20 cellular contexts compared by ENCODE assay signal in the genomic region with DNA sequence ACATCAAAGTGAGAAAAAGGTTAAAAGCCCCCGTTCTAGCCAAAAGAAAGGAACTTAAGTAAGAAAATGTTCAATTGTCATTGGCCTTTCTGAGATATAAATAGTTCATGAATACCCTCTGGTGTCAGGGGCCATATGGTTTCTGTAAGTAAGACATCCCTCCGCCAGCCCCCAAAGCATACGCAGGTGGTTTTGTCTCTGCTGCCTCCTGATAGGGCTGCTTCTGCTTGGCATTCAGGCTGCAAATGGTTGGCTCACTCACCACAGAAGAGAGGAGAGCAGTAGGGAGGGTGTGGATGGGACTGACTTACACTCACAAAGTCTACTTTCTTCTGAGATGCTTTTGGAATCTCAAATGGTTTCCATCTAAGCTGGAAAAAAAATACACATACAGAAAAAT. TPM values are rescaled to one million over a fixed set of nuclear protein-coding genes. Genes with fewer than 3 reads are reported as not detected.
DNase-seq lines count a peak whose midpoint lies in the region; ATAC-seq and TF ChIP-seq lines count a peak whose summit lies in the region.
"Had no signal": no experiment of that assay in that cellular context is flagged by ENCODE, and none has a peak within 500 bp of the region (broad histone marks: within the 10 kb centered on the region; RNA-seq: fewer than 3 reads in every experiment).

No MANE protein-coding gene starts in this region.

- H4K20me1 ChIP-seq in osteoblast (ENCODE audit: insufficient read depth, low read length): no peaks in the 10 kb centered on the region

- DNase-seq in NCI-H2227 (lab: John Stamatoyannopoulos, UW; ENCODE audit: unreplicated experiment) (peak; percentile 36), NCI-H2227 treated with DMSO at 0.1 percent for 48 hours (lab: John Stamatoyannopoulos, UW) (no peak), NCI-H524 treated with DMSO at 0.1 percent for 48 hours (lab: John Stamatoyannopoulos, UW) (peak; percentile 76), WERI-Rb-1 (peak; percentile 40), osteoblast (ENCODE audit: insufficient read length, low spot score, missing footprints) (peak; percentile 36), mucosa of descending colon (no peak), LoVo (ENCODE audit: low spot score) (no peak), NCI-H748 treated with DMSO at 0.1 percent for 48 hours (lab: John Stamatoyannopoulos, UW) (no peak)
- DNase-seq: AML-193, GDM1, GM23248, HCEC 1CT, NCI-H1105, NCI-H345, NCI-H526 treated with DMSO at 0.1 percent for 48 hours, PC-3, RPMI8226, SHP77 treated with DMSO at 0.1 percent for 48 hours had no signal

- ATAC-seq in mucosa of descending colon: no peak
- ATAC-seq: K562, PC-3 had no signal

- H3K4me1 ChIP-seq in osteoblast (ENCODE audit: insufficient read depth, low read length) (no peaks in the 10 kb centered on the region), mucosa of descending colon (ENCODE audit: low read depth) (no peaks in the 10 kb centered on the region)

- H3K9me3 ChIP-seq in WERI-Rb-1 (ENCODE audit: severe bottlenecking) (no peaks in the 10 kb centered on the region), osteoblast (ENCODE audit: low read depth, low read length) (no peaks in the 10 kb centered on the region), mucosa of descending colon (no peaks in the 10 kb centered on the region)

- TF ChIP-seq CTCF in WERI-Rb-1 (IDR thresholded peaks at IDR 0.05; ENCODE audit: low read depth, low read length): no peak
- TF ChIP-seq CTCF in osteoblast (IDR thresholded peaks at IDR 0.05; ENCODE audit: extremely low read depth, low read depth, low read length): no peak
- no peak for TF ChIP-seq CTCF in mucosa of descending colon (IDR thresholded peaks at IDR 0.05)

- H3K27ac ChIP-seq in WERI-Rb-1 (peak overlapping the region; percentile 49), osteoblast (ENCODE audit: low read depth, low read length) (no peak overlapping the region)
- H3K27ac ChIP-seq: 22Rv1, GM23248 had no signal

- no peaks in the 10 kb centered on the region for H3K79me2 ChIP-seq in osteoblast (ENCODE audit: insufficient read depth, low read length)

- no peaks in the 10 kb centered on the region for H3K36me3 ChIP-seq in WERI-Rb-1
- H3K36me3 ChIP-seq in osteoblast (ENCODE audit: insufficient read depth, low read length): no peaks in the 10 kb centered on the region
- H3K36me3 ChIP-seq in mucosa of descending colon (ENCODE audit: low read depth): no peaks in the 10 kb centered on the region

- H3K27me3 ChIP-seq in WERI-Rb-1 (ENCODE audit: insufficient read depth, low read depth, severe bottlenecking) (no peaks in the 10 kb centered on the region), osteoblast (ENCODE audit: insufficient read depth, low read length) (no peaks in the 10 kb centered on the region)

- intact Hi-C loops in mucosa of descending colon (cut with DNase I, micrococcal nuclease): no loop called here

- no peak overlapping the region for H3K4me3 ChIP-seq in WERI-Rb-1 (ENCODE audit: low read depth, low read length)
- H3K4me3 ChIP-seq in osteoblast (ENCODE audit: insufficient read depth, low read length): no peak overlapping the region
- H3K4me3 ChIP-seq in mucosa of descending colon: no peak overlapping the region
- H3K4me3 ChIP-seq: GM23248, K562 had no signal

- H3K4me2 ChIP-seq in osteoblast (ENCODE audit: insufficient read depth, low read length): no peak overlapping the region

- no peak overlapping the region for H2AFZ ChIP-seq in osteoblast (ENCODE audit: low read length)
- H2AFZ ChIP-seq: GM23248 had no signal

RNA-seq across cellular contexts. Expression of a gene that starts 29.8 kb away (rescaled TPM):
- total RNA-seq in osteoblast: under 0.01 TPM in 2 replicates
- total RNA-seq in mucosa of descending colon: 10 to 100 TPM; 15.7 to 53.3 (median 46.0) TPM
- total RNA-seq: GM23248 had no signal

RNA-seq across cellular contexts. Expression of a gene that starts 56.1 kb away (rescaled TPM):
- total RNA-seq in osteoblast: 38.4 and 40.7 TPM in 2 replicates
- 100 to 1,000 TPM; 142 to 182 (median 157) TPM for total RNA-seq in mucosa of descending colon

Comparison
In these comparisons a context has a peak if more than half of its experiments do, and no peak if none do; other contexts are left out.
1. DNase-seq: peak in NCI-H2227 (single experiment), NCI-H524 treated with DMSO at 0.1 percent for 48 hours (single experiment), WERI-Rb-1 (single experiment) and osteoblast (single experiment); none in NCI-H2227 treated with DMSO at 0.1 percent for 48 hours (single experiment), mucosa of descending colon (0 of 3), LoVo (single experiment) and NCI-H748 treated with DMSO at 0.1 percent for 48 hours (single experiment).
2. RNA of a gene that starts 29.8 kb away (total RNA-seq): 15.7 to 53.3 TPM in mucosa of descending colon; under 0.01 TPM in osteoblast; every median in the first group is over 10 times any median in the second.